8 cellular contexts compared by ENCODE assay signal in the genomic region with DNA sequence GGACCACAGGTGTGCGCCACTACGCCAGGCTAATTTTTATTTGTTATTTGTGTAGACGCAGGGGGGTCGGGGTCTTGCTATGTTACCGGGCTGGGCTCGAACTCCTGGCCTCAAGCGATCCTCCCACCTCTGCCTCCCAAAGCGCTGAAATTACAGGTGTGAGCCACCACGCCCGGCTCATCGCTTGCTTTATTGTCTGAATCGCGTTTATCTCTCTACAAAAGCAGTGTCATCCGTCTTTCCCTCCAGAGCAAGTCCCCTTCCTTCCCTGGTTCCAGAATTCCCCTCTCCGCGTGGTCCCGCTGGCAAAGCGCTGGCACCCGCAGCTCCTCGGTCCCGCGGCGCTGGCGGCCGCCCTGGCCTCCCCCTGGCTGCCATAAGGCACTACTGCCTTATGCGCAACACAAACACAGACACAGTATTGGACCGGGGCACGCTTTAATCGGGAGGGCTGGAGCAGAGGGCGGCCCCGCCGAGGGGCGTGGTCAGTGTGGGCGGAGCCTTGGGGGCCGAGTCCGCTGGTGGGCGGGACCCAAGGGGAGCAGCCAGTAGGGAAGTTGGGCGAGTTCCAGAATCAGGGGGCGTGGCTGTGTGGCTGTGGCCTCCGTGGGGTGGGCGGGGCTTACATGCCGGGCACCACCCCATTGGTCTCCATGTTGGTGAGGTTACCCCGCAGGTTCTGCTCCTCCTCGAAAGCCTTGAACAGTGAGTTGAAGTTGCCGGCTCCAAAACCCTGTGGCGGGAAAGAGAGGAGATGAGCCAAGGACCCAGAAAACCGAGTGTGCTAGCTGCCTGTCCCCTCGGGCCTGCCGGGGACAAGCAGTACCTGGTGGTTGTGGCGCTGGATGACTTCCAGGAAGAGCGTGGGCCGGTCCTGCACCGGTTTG. TPM values are rescaled to one million over a fixed set of nuclear protein-coding genes. Genes with fewer than 3 reads are reported as not detected.
A peak's percentile ranks its signal among the peaks of the same experiment; 100 is the strongest.
DNase-seq lines count a peak whose midpoint lies in the region; ATAC-seq and TF ChIP-seq lines count a peak whose summit lies in the region.

No MANE protein-coding gene starts in this region.

- H3K9me3 ChIP-seq in ectodermal cell (ENCODE audit: control insufficient read depth, low read length) (no peaks in the 10 kb centered on the region), lung (ENCODE audit: control insufficient read depth in 2 of 2, insufficient read depth in 1 of 2, low read length in 1 of 2) (no peaks in the 10 kb centered on the region)

- H3K27me3 Mint-ChIP-seq in CD14-positive monocyte (ENCODE audit: low read depth in 3 of 3), result peaks cover 0 to 13% (median 6%) of the 10 kb centered on the region in 3 donors
- no peaks in the 10 kb centered on the region for H3K27me3 Mint-ChIP-seq in activated CD4-positive, alpha-beta memory T cell treated with anti-CD3 and anti-CD28 coated beads, Interleukin-2, amount 10 ng/mL, durations not matched to agents 7 days and 5 days

- H3K4me1 ChIP-seq in ectodermal cell (ENCODE audit: control insufficient read depth, insufficient read depth, low read length) (no peaks in the 10 kb centered on the region), lung (ENCODE audit: control insufficient read depth in 2 of 2, insufficient read depth in 2 of 2, low read length in 2 of 2) (no peaks in the 10 kb centered on the region)

- H3K27ac ChIP-seq in ectodermal cell (ENCODE audit: insufficient read depth, low read depth, low read length, poor library complexity, severe bottlenecking) (no peak overlapping the region), lung (ENCODE audit: low read depth in 1 of 2, low read length in 1 of 2) (peak overlapping the region; percentile 43 to 77)

- peak overlapping the region; percentile 53 for H3K4me3 ChIP-seq in ectodermal cell (ENCODE audit: insufficient read depth, low read depth, low read length)
- H3K4me3 ChIP-seq in lung, result peak overlapping the region; percentile 67

- 17 to 18% methylated on average over 53 of the region's 53 CpGs for WGBS in ectodermal cell, 2 experiments
- WGBS in lung, 2 donors, result 12 to 13% methylated on average over 52 to 53 of the region's 53 CpGs

- intact Hi-C loops in CD14-positive monocyte (cut with micrococcal nuclease), result loop anchor here in 1 of 2 donors (2.0 kb wide), 1 partner anchor 49 kb away; the partner anchor contains the start of gene PSMD9

- DNase-seq in CD14-positive monocyte (ENCODE audit: low spot score) (peak; percentile 99), NCI-H774 (lab: John Stamatoyannopoulos, UW) (peak; percentile 99), lung (ENCODE audit: low spot score) (peak; percentile 100)
- peak; percentile 99 for DNase-seq in activated CD4-positive, alpha-beta memory T cell treated with anti-CD3 and anti-CD28 coated beads, Interleukin-2, amount 10 ng/mL, durations not matched to agents 7 days and 5 days
- peak; percentile 99 to 100 (median 100) for DNase-seq in stimulated activated CD4-positive, alpha-beta T cell treated with anti-CD3 and anti-CD28 coated beads, TNF-alpha, amount 100 ng/mL, for 24 hours (ENCODE audit: low read depth in 3 of 3)

- POLR2A ChIA-PET in activated CD4-positive, alpha-beta memory T cell treated with anti-CD3 and anti-CD28 coated beads, Interleukin-2, amount 10 ng/mL, durations not matched to agents 7 days and 5 days (lab: Charles Lee), result interaction anchor here (1.1 to 1.9 kb wide), 4 partner anchors 10 to 49 kb away, joined by 3 to 4 read pairs (median 4); partner anchors contain the start of gene PSMD9

- peak overlapping the region; percentile 87 to 96 (median 92) for H3K27ac Mint-ChIP-seq in CD14-positive monocyte
- peak overlapping the region; percentile 84 for H3K27ac Mint-ChIP-seq in activated CD4-positive, alpha-beta memory T cell treated with anti-CD3 and anti-CD28 coated beads, Interleukin-2, amount 10 ng/mL, durations not matched to agents 7 days and 5 days

- peaks cover 0 to 2% (median 0%) of the 10 kb centered on the region in 7 donors for H3K9me3 Mint-ChIP-seq in CD14-positive monocyte
- H3K9me3 Mint-ChIP-seq in activated CD4-positive, alpha-beta memory T cell treated with anti-CD3 and anti-CD28 coated beads, Interleukin-2, amount 10 ng/mL, durations not matched to agents 7 days and 5 days, result no peaks in the 10 kb centered on the region

- ATAC-seq in GM19351 (IDR thresholded peaks at IDR 0.05; ENCODE audit: unreplicated experiment) (peak; percentile 96), HG03521 (IDR thresholded peaks at IDR 0.05; ENCODE audit: unreplicated experiment) (peak; percentile 87), lung (ENCODE audit: insufficient read depth, low FRiP score) (peak; percentile 99)

- H3K36me3 Mint-ChIP-seq in CD14-positive monocyte, result no peaks in the 10 kb centered on the region
- H3K36me3 Mint-ChIP-seq in activated CD4-positive, alpha-beta memory T cell treated with anti-CD3 and anti-CD28 coated beads, Interleukin-2, amount 10 ng/mL, durations not matched to agents 7 days and 5 days (ENCODE audit: low read depth), result no peaks in the 10 kb centered on the region

- CTCF ChIA-PET in activated CD4-positive, alpha-beta memory T cell treated with anti-CD3 and anti-CD28 coated beads, Interleukin-2, amount 10 ng/mL, durations not matched to agents 7 days and 5 days (lab: Charles Lee), result interaction anchor here (0.6 to 3.2 kb wide), 6 partner anchors 28 to 197 kb away, joined by 3 to 12 read pairs (median 4); no protein-coding TSS in a partner anchor

- H3K27me3 ChIP-seq in ectodermal cell (ENCODE audit: control insufficient read depth, insufficient read depth, low read length, poor library complexity, severe bottlenecking) (no peaks in the 10 kb centered on the region), lung (ENCODE audit: control insufficient read depth, insufficient read depth) (no peaks in the 10 kb centered on the region)

- H3K36me3 ChIP-seq in ectodermal cell (ENCODE audit: control insufficient read depth, insufficient read depth, low read length) (no peaks in the 10 kb centered on the region), lung (ENCODE audit: control insufficient read depth in 2 of 2, insufficient read depth in 2 of 2, low read length in 2 of 2) (no peaks in the 10 kb centered on the region)

- TF ChIP-seq CTCF in CD14-positive monocyte (IDR thresholded peaks at IDR 0.05) (peak; percentile 34), lung (IDR thresholded peaks at IDR 0.05; ENCODE audit: control extremely low read depth, extremely low read depth) (peak; percentile 10)

- H3K4me1 Mint-ChIP-seq in CD14-positive monocyte, result peaks cover 26% of the 10 kb centered on the region
- peaks cover 22% of the 10 kb centered on the region for H3K4me1 Mint-ChIP-seq in activated CD4-positive, alpha-beta memory T cell treated with anti-CD3 and anti-CD28 coated beads, Interleukin-2, amount 10 ng/mL, durations not matched to agents 7 days and 5 days

- H3K4me3 Mint-ChIP-seq in CD14-positive monocyte, result peak overlapping the region; percentile 95 to 99
- peak overlapping the region; percentile 97 for H3K4me3 Mint-ChIP-seq in activated CD4-positive, alpha-beta memory T cell treated with anti-CD3 and anti-CD28 coated beads, Interleukin-2, amount 10 ng/mL, durations not matched to agents 7 days and 5 days

RNA-seq across cellular contexts. Expression of gene HPD, which starts 19.3 kb away (rescaled TPM):
- polyA plus RNA-seq in CD14-positive monocyte (under 1 TPM in 1 of 2 donors, not detected in 1; 0.75 TPM), lung (1 to 10 TPM in 1 of 2 donors, under 1 TPM in 1; 0.88 to 1.2 TPM)
- total RNA-seq in activated CD4-positive, alpha-beta memory T cell treated with anti-CD3 and anti-CD28 coated beads, Interleukin-2, amount 10 ng/mL, durations not matched to agents 7 days and 5 days, result not detected
- polyA plus RNA-seq in ectodermal cell (2013, experiment 1 of 4), result not detected
- not detected for polyA plus RNA-seq in ectodermal cell (2013, experiment 2 of 4)
- 0.32 TPM for polyA plus RNA-seq in ectodermal cell (2013, experiment 3 of 4)
- not detected for polyA plus RNA-seq in ectodermal cell (2013, experiment 4 of 4)
- 1 to 10 TPM in 1 of 2 donors, not detected in 1; 4.0 TPM for total RNA-seq in lung

RNA-seq across cellular contexts. Expression of gene SETD1B, which starts 35.5 kb away (rescaled TPM):
- polyA plus RNA-seq in CD14-positive monocyte, result under 1 TPM; 0.28 to 0.60 TPM
- total RNA-seq in activated CD4-positive, alpha-beta memory T cell treated with anti-CD3 and anti-CD28 coated beads, Interleukin-2, amount 10 ng/mL, durations not matched to agents 7 days and 5 days, result 10 to 100 TPM; 26.5 to 26.9 TPM
- polyA plus RNA-seq in ectodermal cell (2013, experiment 1 of 4), result 15.0 TPM
- 17.0 TPM for polyA plus RNA-seq in ectodermal cell (2013, experiment 2 of 4)
- polyA plus RNA-seq in ectodermal cell (2013, experiment 3 of 4), result 13.2 TPM
- 15.1 TPM for polyA plus RNA-seq in ectodermal cell (2013, experiment 4 of 4)
- total RNA-seq in lung, result 10 to 100 TPM; 12.4 to 28.1 TPM
- 1 to 10 TPM; 7.3 to 8.3 TPM for polyA plus RNA-seq in lung

RNA-seq across cellular contexts. Expression of gene RHOF, which starts 45.9 kb away (rescaled TPM):
- polyA plus RNA-seq in CD14-positive monocyte (10 to 100 TPM in 1 of 2 donors, 1 to 10 TPM in 1; 7.1 to 13.6 TPM), lung (10 to 100 TPM; 15.1 to 16.5 TPM)
- 100 to 1,000 TPM; 157 to 163 TPM for total RNA-seq in activated CD4-positive, alpha-beta memory T cell treated with anti-CD3 and anti-CD28 coated beads, Interleukin-2, amount 10 ng/mL, durations not matched to agents 7 days and 5 days
- 26.7 TPM for polyA plus RNA-seq in ectodermal cell (2013, experiment 1 of 4)
- 27.0 TPM for polyA plus RNA-seq in ectodermal cell (2013, experiment 2 of 4)
- 19.1 TPM for polyA plus RNA-seq in ectodermal cell (2013, experiment 3 of 4)
- polyA plus RNA-seq in ectodermal cell (2013, experiment 4 of 4), result 22.4 TPM
- 10 to 100 TPM; 33.2 to 34.7 TPM for total RNA-seq in lung

RNA-seq across cellular contexts. Expression of gene PSMD9, which starts 49.2 kb away (rescaled TPM):
- polyA plus RNA-seq in CD14-positive monocyte, result 10 to 100 TPM; 89.6 to 93.3 TPM
- total RNA-seq in activated CD4-positive, alpha-beta memory T cell treated with anti-CD3 and anti-CD28 coated beads, Interleukin-2, amount 10 ng/mL, durations not matched to agents 7 days and 5 days, result 10 to 100 TPM; 56.3 to 59.7 TPM
- polyA plus RNA-seq in ectodermal cell (2013, experiment 1 of 4), result 57.3 TPM
- 63.8 TPM for polyA plus RNA-seq in ectodermal cell (2013, experiment 2 of 4)
- 59.8 TPM for polyA plus RNA-seq in ectodermal cell (2013, experiment 3 of 4)
- 65.5 TPM for polyA plus RNA-seq in ectodermal cell (2013, experiment 4 of 4)
- 10 to 100 TPM; 52.4 to 72.8 TPM for total RNA-seq in lung
- polyA plus RNA-seq in lung, result 100 to 1,000 TPM in 1 of 2 donors, 10 to 100 TPM in 1; 39.6 to 134 TPM

Comparison
In these comparisons a context has a peak if more than half of its experiments do, and no peak if none do; other contexts are left out.
1. RNA of gene RHOF, which starts 45.9 kb away (total RNA-seq): 157 to 163 TPM in activated CD4-positive, alpha-beta memory T cell treated with anti-CD3 and anti-CD28 coated beads, Interleukin-2, amount 10 ng/mL, durations not matched to agents 7 days and 5 days; 33.2 to 34.7 TPM in lung; every median in the first group is over 4 times any median in the second.
2. Peak in every context shown above with its lines, with median percentiles within 50 percentile points of each other: DNase-seq and ATAC-seq.